In the genomic region with DNA sequence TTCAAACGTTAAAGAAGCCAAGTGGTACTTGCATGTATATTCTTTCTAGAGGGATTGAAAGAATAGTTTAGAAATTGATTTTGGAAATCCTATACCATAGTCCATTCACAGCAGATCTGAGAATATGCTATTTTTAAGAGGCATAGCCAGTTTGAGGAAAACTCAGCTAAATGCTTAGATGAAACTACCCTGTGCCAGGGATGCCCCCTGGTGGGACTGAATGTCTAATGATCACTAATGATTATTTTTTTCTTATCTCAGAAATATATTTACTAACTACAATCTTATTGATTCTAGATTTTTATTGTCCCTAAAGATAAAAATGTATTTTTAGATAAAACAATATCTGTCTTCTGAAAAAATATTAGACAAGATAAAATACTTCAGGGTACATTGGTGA, we compare ENCODE assay signal across 10 cellular contexts.
DNase-seq lines count a peak whose midpoint lies in the region; ATAC-seq and TF ChIP-seq lines count a peak whose summit lies in the region.
"Had no signal": no experiment of that assay in that cellular context is flagged by ENCODE, and none has a peak within 500 bp of the region (broad histone marks: within the 10 kb centered on the region; RNA-seq: fewer than 3 reads in every experiment).

No MANE protein-coding gene starts in this region.

- H3K36me3 ChIP-seq in NT2/D1 (ENCODE audit: insufficient read depth, insufficient read length, low read length), result no peaks in the 10 kb centered on the region

- peak; percentile 56 for TF ChIP-seq CTCF in epithelial cell of proximal tubule (conservative IDR thresholded peaks at IDR 0.05; ENCODE audit: low read depth, low read length)

- no peaks in the 10 kb centered on the region for H3K9me3 ChIP-seq in NT2/D1 (ENCODE audit: insufficient read depth, low read length)

- intact Hi-C loops in posterior cingulate gyrus (cut with DNase I), result loop anchor here (2.0 kb wide), 1 partner anchor 106 kb away; no protein-coding TSS in a partner anchor

- H3K9ac ChIP-seq in NT2/D1 (ENCODE audit: insufficient read length, low read depth), result no peak overlapping the region

- DNase-seq in NCI-H2107 treated with DMSO at 0.1 percent for 48 hours (lab: John Stamatoyannopoulos, UW; ENCODE audit: unreplicated experiment) (peak; percentile 6), NCI-H2107 (lab: John Stamatoyannopoulos, UW) (no peak), NT2/D1 (ENCODE audit: low read depth, low spot score) (peak; percentile 18), epithelial cell of proximal tubule (ENCODE audit: low read depth) (no peak), posterior cingulate gyrus (peak in 6 of 10 donors; percentile 31 to 90 (median 42)), NCI-H128 (lab: John Stamatoyannopoulos, UW; ENCODE audit: unreplicated experiment) (no peak), AG20443 (ENCODE audit: low spot score) (no peak)
- DNase-seq: effector CD8-positive, alpha-beta T cell; NCI-H2029 treated with DMSO at 0.1 percent for 48 hours had no signal

- ATAC-seq in GM21381 (IDR thresholded peaks at IDR 0.05; ENCODE audit: unreplicated experiment), result no peak

- H3K4me3 ChIP-seq in NT2/D1 (ENCODE audit: insufficient read length, low read depth) (no peak overlapping the region), epithelial cell of proximal tubule (ENCODE audit: low read depth, low read length) (no peak overlapping the region)

- H3K4me1 ChIP-seq in NT2/D1 (ENCODE audit: insufficient read depth, insufficient read length), result no peaks in the 10 kb centered on the region

- H3K27me3 ChIP-seq in NT2/D1 (ENCODE audit: insufficient read depth, insufficient read length), result no peaks in the 10 kb centered on the region

Comparison
In these comparisons a context has a peak if more than half of its experiments do, and no peak if none do; other contexts are left out.
1. DNase-seq: peak in NCI-H2107 treated with DMSO at 0.1 percent for 48 hours (single experiment), NT2/D1 (single experiment) and posterior cingulate gyrus (6 of 10); none in NCI-H2107 (single experiment), epithelial cell of proximal tubule (single experiment), NCI-H128 (single experiment) and AG20443 (single experiment).